In the genomic region with DNA sequence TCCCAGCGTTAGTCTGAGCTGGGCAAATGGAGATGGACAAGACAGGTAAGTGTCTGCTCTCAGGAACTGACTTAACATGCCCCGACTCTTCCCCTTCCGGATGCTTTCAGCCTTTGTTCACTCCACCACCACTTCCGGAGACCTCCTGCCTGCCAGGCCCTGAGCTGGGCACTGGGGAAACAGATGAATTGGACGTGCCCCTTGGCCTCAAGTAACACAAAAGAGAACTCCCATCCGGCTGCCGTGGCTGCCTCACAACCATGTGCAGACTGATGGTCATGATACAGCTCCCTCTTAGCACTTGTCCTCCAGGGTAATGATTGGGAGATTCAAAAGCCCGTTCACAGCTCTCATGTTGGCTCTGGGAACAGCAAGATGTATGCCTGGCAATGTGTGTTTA, we compare ENCODE assay signal across 18 cellular contexts. TPM values are rescaled to one million over a fixed set of nuclear protein-coding genes. Genes with fewer than 3 reads are reported as not detected.
DNase-seq lines count a peak whose midpoint lies in the region; ATAC-seq, FAIRE-seq and TF ChIP-seq lines count a peak whose summit lies in the region.
"Had no signal": no experiment of that assay in that cellular context is flagged by ENCODE, and none has a peak within 500 bp of the region (broad histone marks: within the 10 kb centered on the region; RNA-seq: fewer than 3 reads in every experiment).

No MANE protein-coding gene starts in this region.

- no peak overlapping the region for H3K18ac ChIP-seq in mesendoderm (ENCODE audit: low read length)

- H3K79me2 ChIP-seq in endothelial cell of umbilical vein (ENCODE audit: control insufficient read depth, insufficient read depth, low read length) (peaks cover 2% of the 10 kb centered on the region), mesendoderm (ENCODE audit: control insufficient read depth, insufficient read depth, low read length) (no peaks in the 10 kb centered on the region)

- H4K8ac ChIP-seq in mesendoderm (ENCODE audit: low read depth, low read length), result no peak overlapping the region

- H3K36me3 ChIP-seq in left ventricle myocardium inferior (peaks cover 50% of the 10 kb centered on the region), endothelial cell of umbilical vein (ENCODE audit: control insufficient read depth in 2 of 2, extremely low read depth in 1 of 2, insufficient read depth in 2 of 2, low read length in 2 of 2) (peaks cover 2 to 23% of the 10 kb centered on the region in 2 experiments), spleen (peaks cover 0 to 75% (median 45%) of the 10 kb centered on the region in 6 donors), mesendoderm (ENCODE audit: control insufficient read depth, insufficient read depth, low read length) (peaks cover 4% of the 10 kb centered on the region)

- no peak overlapping the region for H3K56ac ChIP-seq in mesendoderm (ENCODE audit: low read length)

- no peak overlapping the region for H2AFZ ChIP-seq in endothelial cell of umbilical vein (ENCODE audit: low read depth, low read length)

- no peaks in the 10 kb centered on the region for H3K9me1 ChIP-seq in endothelial cell of umbilical vein (replicated peaks; ENCODE audit: control insufficient read depth, extremely low read depth, insufficient read depth, low read length)

- no peak overlapping the region for H3K4ac ChIP-seq in mesendoderm (ENCODE audit: low read depth, low read length)

- H3K27me3 ChIP-seq in right cardiac atrium (ENCODE audit: control insufficient read depth, insufficient read depth) (no peaks in the 10 kb centered on the region), left ventricle myocardium inferior (ENCODE audit: low read depth) (no peaks in the 10 kb centered on the region), endothelial cell of umbilical vein (ENCODE audit: control insufficient read depth in 2 of 2, insufficient read depth in 2 of 2, low read length in 2 of 2) (no peaks in the 10 kb centered on the region), spleen (replicated peaks in 1 of 7) (no peaks in the 10 kb centered on the region), mesendoderm (ENCODE audit: insufficient read depth, low read length, poor library complexity) (no peaks in the 10 kb centered on the region)
- H3K27me3 ChIP-seq: BE2C had no signal

- H3K23ac ChIP-seq in mesendoderm (ENCODE audit: low read length), result no peak overlapping the region

- DNase-seq in right cardiac atrium (peak in 2 of 3 donors; percentile 9 to 10), left ventricle myocardium inferior (no peak), RWPE1 (ENCODE audit: low spot score) (no peak), endothelial cell of umbilical vein (ENCODE audit: low read depth, low spot score) (peak; percentile 10), spleen (no peak), mesendoderm (no peak)
- DNase-seq: ACHN, BE2C, H7, Kasumi-1, NCI-H187 treated with DMSO at 0.1 percent for 48 hours, NCI-H2171, NCI-H446 treated with DMSO at 0.1 percent for 48 hours, NCI-H748 treated with DMSO at 0.1 percent for 48 hours, Right ventricle myocardium superior had no signal

- H3K4me2 ChIP-seq in endothelial cell of umbilical vein (ENCODE audit: insufficient read depth, low read length), result no peak overlapping the region
- H3K4me2 ChIP-seq in mesendoderm (ENCODE audit: low read length), result no peak overlapping the region

- H3K9ac ChIP-seq in endothelial cell of umbilical vein (replicated peaks; ENCODE audit: extremely low read depth, insufficient read depth, low read length) (no peak overlapping the region), mesendoderm (ENCODE audit: low read length) (no peak overlapping the region)

- H4K20me1 ChIP-seq in endothelial cell of umbilical vein (replicated peaks; ENCODE audit: control insufficient read depth, extremely low read depth, insufficient read depth, low read length), result no peaks in the 10 kb centered on the region

- H3K27ac ChIP-seq in right cardiac atrium (ENCODE audit: low read length) (no peak overlapping the region), left ventricle myocardium inferior (replicated peaks) (no peak overlapping the region), RWPE1 (peak overlapping the region; percentile 33; the same call in 1 of the 2 replicates), endothelial cell of umbilical vein (ENCODE audit: insufficient read depth, low read depth, low read length) (no peak overlapping the region), spleen (peak overlapping the region in 5 of 8 donors; percentile 36 to 95 (median 82)), mesendoderm (ENCODE audit: low read depth, low read length) (no peak overlapping the region)

- intact Hi-C loops in right cardiac atrium (cut with DNase I), result no loop called here
- intact Hi-C loops in left ventricle myocardium inferior (cut with micrococcal nuclease), result no loop called here
- intact Hi-C loops in endothelial cell of umbilical vein (cut with micrococcal nuclease), result no loop called here
- intact Hi-C loops in spleen (cut with DNase I; ENCODE audit: low total_unique reads), result no loop called here

- 80% methylated on average over 8 of the region's 8 CpGs for WGBS in right cardiac atrium
- WGBS in spleen, 5 donors, result 60 to 87% (median 78%) methylated on average over 4 to 8 of the region's 8 CpGs
- WGBS in mesendoderm (ENCODE audit: extremely low coverage, insufficient coverage, low lambda C conversion rate), result no CpG with 5 or more reads among the region's 8 CpGs

- H2BK5ac ChIP-seq in mesendoderm (ENCODE audit: low read length), result no peak overlapping the region

- no peak overlapping the region for H2AK5ac ChIP-seq in mesendoderm (ENCODE audit: low read length)

- CTCF ChIA-PET in RWPE1 (lab: Yijun Ruan, JAX), result interaction anchor here (0.5 to 1.1 kb wide), 2 partner anchors 11 to 28 kb away, joined by 3 to 4 read pairs; no protein-coding TSS in a partner anchor
- CTCF ChIA-PET in endothelial cell of umbilical vein (lab: Charles Lee), result interaction anchor here (0.6 to 1.9 kb wide), 5 partner anchors 11 to 329 kb away, joined by 3 to 8 read pairs (median 4); no protein-coding TSS in a partner anchor

- TF ChIP-seq CTCF in left ventricle myocardium inferior (IDR thresholded peaks at IDR 0.05; ENCODE audit: borderline replicate concordance) (no peak), RWPE1 (conservative IDR thresholded peaks at IDR 0.05; ENCODE audit: low read depth) (no peak), endothelial cell of umbilical vein (IDR thresholded peaks at IDR 0.05; ENCODE audit: extremely low read depth in 1 of 2, insufficient read depth in 1 of 2, low read depth in 1 of 2, low read length in 2 of 2) (no peak), spleen (IDR thresholded peaks at IDR 0.05 in 8 of 11, conservative IDR thresholded peaks at IDR 0.05 in 3 of 11) (no peak)

- no peak overlapping the region for H2BK120ac ChIP-seq in mesendoderm (ENCODE audit: low read depth, low read length)

- H4K5ac ChIP-seq in mesendoderm (ENCODE audit: low read length), result no peak overlapping the region

- no peaks in the 10 kb centered on the region for H3K79me1 ChIP-seq in mesendoderm (ENCODE audit: low read length)

- H3K9me3 ChIP-seq in right cardiac atrium (ENCODE audit: control insufficient read depth, low read length), result no peaks in the 10 kb centered on the region
- H3K9me3 ChIP-seq in left ventricle myocardium inferior (replicated peaks), result no peaks in the 10 kb centered on the region
- no peaks in the 10 kb centered on the region for H3K9me3 ChIP-seq in endothelial cell of umbilical vein (replicated peaks; ENCODE audit: control insufficient read depth, insufficient read depth, low read length)
- H3K9me3 ChIP-seq in spleen, result no peaks in the 10 kb centered on the region
- H3K9me3 ChIP-seq: BE2C had no signal

- peak; percentile 44 for FAIRE-seq in endothelial cell of umbilical vein (lab: Jason Lieb, UNC)

- H3K4me1 ChIP-seq in right cardiac atrium (ENCODE audit: control insufficient read depth, insufficient read depth, low read length), result peaks cover 2% of the 10 kb centered on the region
- H3K4me1 ChIP-seq in left ventricle myocardium inferior, result peaks cover 9% of the 10 kb centered on the region
- peaks cover 2% of the 10 kb centered on the region for H3K4me1 ChIP-seq in endothelial cell of umbilical vein (ENCODE audit: control insufficient read depth, extremely low read depth, insufficient read depth, low read length)
- peaks cover 9 to 88% (median 23%) of the 10 kb centered on the region in 6 donors for H3K4me1 ChIP-seq in spleen
- H3K4me1 ChIP-seq in mesendoderm (ENCODE audit: control insufficient read depth, low read depth, low read length), result no peaks in the 10 kb centered on the region
- H3K4me1 ChIP-seq: BE2C had no signal

- no TSS peak for BruUV-seq in endothelial cell of umbilical vein (replicated peaks; lab: Mats Ljungman, UMichigan)

- ATAC-seq in right cardiac atrium, result no peak
- no peak for ATAC-seq in GM21723 (IDR thresholded peaks at IDR 0.05; ENCODE audit: unreplicated experiment)
- ATAC-seq in HG02588 (IDR thresholded peaks at IDR 0.05; ENCODE audit: unreplicated experiment), result no peak
- ATAC-seq: Panc1 had no signal

- H2BK15ac ChIP-seq in mesendoderm (replicated peaks; ENCODE audit: low read depth), result no peak overlapping the region

- POLR2A ChIA-PET in RWPE1 (lab: Yijun Ruan, JAX; ENCODE audit: low non-redundant PET), result no interaction called here
- POLR2A ChIA-PET in endothelial cell of umbilical vein (lab: Charles Lee), result interaction anchor here (1.3 kb wide), 2 partner anchors 12 to 18 kb away, joined by 3 to 5 read pairs; a partner anchor contains a TSS

- H3K4me3 ChIP-seq in right cardiac atrium (ENCODE audit: low read length) (no peak overlapping the region), left ventricle myocardium inferior (no peak overlapping the region), endothelial cell of umbilical vein (replicated peaks in 1 of 3; ENCODE audit: insufficient read depth in 1 of 3, low read depth in 1 of 3, low read length in 3 of 3) (no peak overlapping the region), spleen (no peak overlapping the region), mesendoderm (ENCODE audit: low read length) (no peak overlapping the region)

- dilution Hi-C loops in endothelial cell of umbilical vein (cut with MboI; ENCODE audit: extremely low pct_ligation_motif_present, low sequenced_read_pairs), result no loop called here

- TF ChIP-seq POLR2A in endothelial cell of umbilical vein (IDR thresholded peaks at IDR 0.05; ENCODE audit: low read depth, low read length), result no peak
- TF ChIP-seq POLR2A in spleen (IDR thresholded peaks at IDR 0.05), result no peak

RNA-seq across cellular contexts. Expression of a gene that starts 6.9 kb away (rescaled TPM):
- total RNA-seq in right cardiac atrium, result 10 to 100 TPM; 11.5 to 16.3 (median 13.3) TPM
- 13.0 TPM for polyA plus RNA-seq in right cardiac atrium
- 13.2 TPM for total RNA-seq in left ventricle myocardium inferior
- total RNA-seq in endothelial cell of umbilical vein, result 4.9 and 7.1 TPM in 2 replicates
- 4.9 and 5.6 TPM in 2 replicates for polyA plus RNA-seq in endothelial cell of umbilical vein
- 3.0 and 3.5 TPM in 2 replicates for polyA plus RNA-seq in endothelial cell of umbilical vein (2011; cell fraction: cytosol; rRNA removed)
- 8.6 and 9.3 TPM in 2 replicates for polyA plus RNA-seq in endothelial cell of umbilical vein (2011; cell fraction: nucleus; rRNA removed)
- polyA plus RNA-seq in endothelial cell of umbilical vein (2012), result 3.6 and 5.6 TPM in 2 replicates
- polyA minus RNA-seq in endothelial cell of umbilical vein, result 4.6 and 5.7 TPM in 2 replicates
- 3.3 TPM for polyA minus RNA-seq in endothelial cell of umbilical vein (2011; cell fraction: cytosol; rRNA and poly(A)+ RNA removed)
- polyA minus RNA-seq in endothelial cell of umbilical vein (2011; cell fraction: nucleus; rRNA and poly(A)+ RNA removed), result 4.3 and 6.3 TPM in 2 replicates
- total RNA-seq in spleen, result 1 to 10 TPM; 4.0 to 10.0 (median 7.1) TPM
- polyA plus RNA-seq in spleen, result 1 to 10 TPM; 3.3 to 7.6 (median 5.6) TPM
- polyA plus RNA-seq in mesendoderm (2013, experiment 1 of 2), result 3.9 TPM
- polyA plus RNA-seq in mesendoderm (2013, experiment 2 of 2), result 4.4 TPM

RNA-seq across cellular contexts. Expression of a gene that starts 12.0 kb away (rescaled TPM):
- 10 to 100 TPM; 19.4 to 20.8 (median 20.2) TPM for total RNA-seq in right cardiac atrium
- 17.2 TPM for polyA plus RNA-seq in right cardiac atrium
- 17.0 TPM for total RNA-seq in left ventricle myocardium inferior
- 10.1 and 11.4 TPM in 2 replicates for total RNA-seq in endothelial cell of umbilical vein
- polyA plus RNA-seq in endothelial cell of umbilical vein, result 4.0 and 5.2 TPM in 2 replicates
- polyA plus RNA-seq in endothelial cell of umbilical vein (2011; cell fraction: cytosol; rRNA removed), result 1.9 and 3.5 TPM in 2 replicates
- 2.5 and 2.7 TPM in 2 replicates for polyA plus RNA-seq in endothelial cell of umbilical vein (2011; cell fraction: nucleus; rRNA removed)
- 2.3 and 5.0 TPM in 2 replicates for polyA plus RNA-seq in endothelial cell of umbilical vein (2012)
- polyA minus RNA-seq in endothelial cell of umbilical vein, result 2.0 and 2.1 TPM in 2 replicates
- polyA minus RNA-seq in endothelial cell of umbilical vein (2011; cell fraction: cytosol; rRNA and poly(A)+ RNA removed), result 6.6 TPM
- 1.2 and 2.5 TPM in 2 replicates for polyA minus RNA-seq in endothelial cell of umbilical vein (2011; cell fraction: nucleus; rRNA and poly(A)+ RNA removed)
- total RNA-seq in spleen, result 10 to 100 TPM; 12.2 to 23.3 (median 17.8) TPM
- polyA plus RNA-seq in spleen, result 10 to 100 TPM in 1 of 3 donors, 1 to 10 TPM in 2; 4.8 to 10.4 (median 5.3) TPM
- 4.8 TPM for polyA plus RNA-seq in mesendoderm (2013, experiment 1 of 2)
- polyA plus RNA-seq in mesendoderm (2013, experiment 2 of 2), result 4.8 TPM

RNA-seq across cellular contexts. Expression of a gene that starts 17.3 kb away (rescaled TPM):
- total RNA-seq in right cardiac atrium, result 10 to 100 TPM; 11.4 to 18.5 (median 17.5) TPM
- polyA plus RNA-seq in right cardiac atrium, result 27.1 TPM
- total RNA-seq in left ventricle myocardium inferior, result 15.6 TPM
- 14.2 and 15.2 TPM in 2 replicates for total RNA-seq in endothelial cell of umbilical vein
- polyA plus RNA-seq in endothelial cell of umbilical vein, result 15.4 and 22.5 TPM in 2 replicates
- polyA plus RNA-seq in endothelial cell of umbilical vein (2011; cell fraction: cytosol; rRNA removed), result 7.8 and 15.2 TPM in 2 replicates
- polyA plus RNA-seq in endothelial cell of umbilical vein (2011; cell fraction: nucleus; rRNA removed), result 4.3 and 6.1 TPM in 2 replicates
- 4.3 and 8.3 TPM in 2 replicates for polyA plus RNA-seq in endothelial cell of umbilical vein (2012)
- polyA minus RNA-seq in endothelial cell of umbilical vein, result 1.8 and 4.0 TPM in 2 replicates
- 4.6 TPM for polyA minus RNA-seq in endothelial cell of umbilical vein (2011; cell fraction: cytosol; rRNA and poly(A)+ RNA removed)
- polyA minus RNA-seq in endothelial cell of umbilical vein (2011; cell fraction: nucleus; rRNA and poly(A)+ RNA removed), result 1.2 and 4.1 TPM in 2 replicates
- 10 to 100 TPM; 19.7 to 42.5 (median 23.9) TPM for total RNA-seq in spleen
- 10 to 100 TPM; 33.3 to 57.8 (median 39.2) TPM for polyA plus RNA-seq in spleen
- polyA plus RNA-seq in mesendoderm (2013, experiment 1 of 2), result 1.8 TPM
- 1.8 TPM for polyA plus RNA-seq in mesendoderm (2013, experiment 2 of 2)

RNA-seq across cellular contexts. Expression of a gene that starts 18.1 kb away (rescaled TPM):
- total RNA-seq in right cardiac atrium, result 10 to 100 TPM; 17.5 to 20.0 (median 18.4) TPM
- polyA plus RNA-seq in right cardiac atrium, result 16.3 TPM
- 16.0 TPM for total RNA-seq in left ventricle myocardium inferior
- total RNA-seq in endothelial cell of umbilical vein, result 14.7 and 15.6 TPM in 2 replicates
- 6.6 and 7.0 TPM in 2 replicates for polyA plus RNA-seq in endothelial cell of umbilical vein
- polyA plus RNA-seq in endothelial cell of umbilical vein (2011; cell fraction: cytosol; rRNA removed), result 5.2 and 5.6 TPM in 2 replicates
- 9.0 and 12.8 TPM in 2 replicates for polyA plus RNA-seq in endothelial cell of umbilical vein (2011; cell fraction: nucleus; rRNA removed)
- 6.3 and 9.7 TPM in 2 replicates for polyA plus RNA-seq in endothelial cell of umbilical vein (2012)
- polyA minus RNA-seq in endothelial cell of umbilical vein, result 3.1 and 7.7 TPM in 2 replicates
- polyA minus RNA-seq in endothelial cell of umbilical vein (2011; cell fraction: cytosol; rRNA and poly(A)+ RNA removed), result 12.8 TPM
- polyA minus RNA-seq in endothelial cell of umbilical vein (2011; cell fraction: nucleus; rRNA and poly(A)+ RNA removed), result 5.1 and 6.5 TPM in 2 replicates
- 10 to 100 TPM in 5 of 7 donors, 1 to 10 TPM in 2; 7.6 to 17.3 (median 11.4) TPM for total RNA-seq in spleen
- 10 to 100 TPM in 1 of 3 donors, 1 to 10 TPM in 2; 5.1 to 11.5 (median 7.8) TPM for polyA plus RNA-seq in spleen
- polyA plus RNA-seq in mesendoderm (2013, experiment 1 of 2), result 13.5 TPM
- polyA plus RNA-seq in mesendoderm (2013, experiment 2 of 2), result 13.7 TPM

RNA-seq across cellular contexts. Expression of a gene that starts 23.4 kb away (rescaled TPM):
- total RNA-seq in right cardiac atrium (10 to 100 TPM; 23.7 to 32.0 (median 28.9) TPM), left ventricle myocardium inferior (11.8 TPM), endothelial cell of umbilical vein (32.5 and 41.1 TPM in 2 replicates), spleen (10 to 100 TPM; 25.4 to 58.7 (median 31.7) TPM)
- polyA plus RNA-seq in right cardiac atrium (18.7 TPM), endothelial cell of umbilical vein (13.7 and 16.9 TPM in 2 replicates), spleen (10 to 100 TPM; 18.9 to 36.7 (median 33.3) TPM)
- polyA plus RNA-seq in endothelial cell of umbilical vein (2011; cell fraction: cytosol; rRNA removed), result 11.2 and 16.6 TPM in 2 replicates
- polyA plus RNA-seq in endothelial cell of umbilical vein (2011; cell fraction: nucleus; rRNA removed), result 22.6 and 26.6 TPM in 2 replicates
- 25.0 and 30.3 TPM in 2 replicates for polyA plus RNA-seq in endothelial cell of umbilical vein (2012)
- 7.4 and 10.2 TPM in 2 replicates for polyA minus RNA-seq in endothelial cell of umbilical vein
- 12.2 TPM for polyA minus RNA-seq in endothelial cell of umbilical vein (2011; cell fraction: cytosol; rRNA and poly(A)+ RNA removed)
- polyA minus RNA-seq in endothelial cell of umbilical vein (2011; cell fraction: nucleus; rRNA and poly(A)+ RNA removed), result 4.6 and 8.8 TPM in 2 replicates
- polyA plus RNA-seq in mesendoderm (2013, experiment 1 of 2), result 12.1 TPM
- 13.5 TPM for polyA plus RNA-seq in mesendoderm (2013, experiment 2 of 2)

Comparison
In these comparisons a context has a peak if more than half of its experiments do, and no peak if none do; other contexts are left out.
1. DNase-seq: peak in right cardiac atrium (2 of 3) and endothelial cell of umbilical vein (single experiment); none in left ventricle myocardium inferior (single experiment), RWPE1 (single experiment), spleen (single experiment) and mesendoderm (single experiment).
2. H3K27ac ChIP-seq: peak in RWPE1 (single experiment) and spleen (5 of 8); none in right cardiac atrium (single experiment), left ventricle myocardium inferior (single experiment), endothelial cell of umbilical vein (single experiment) and mesendoderm (single experiment).